ENCODE assay signal across 27 cellular contexts in the genomic region with DNA sequence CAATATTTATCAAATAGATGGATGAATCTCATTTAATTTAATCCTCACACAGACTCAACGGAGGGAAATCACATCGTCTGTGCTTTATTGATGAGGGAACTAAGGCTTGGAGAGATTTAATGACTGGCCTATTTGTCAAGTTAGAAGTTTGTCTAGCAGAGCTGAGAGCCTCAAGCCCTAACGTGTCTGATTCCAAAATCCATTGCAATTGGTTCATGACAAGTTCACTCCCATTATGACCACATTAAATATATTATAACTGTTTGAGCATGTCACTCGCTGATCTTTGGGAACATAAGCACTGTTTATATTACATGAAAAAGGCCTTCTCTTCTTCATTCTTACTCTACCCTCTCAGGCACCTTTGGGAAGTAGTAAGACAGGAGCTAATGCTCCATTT.
DNase-seq lines count a peak whose midpoint lies in the region; ATAC-seq and TF ChIP-seq lines count a peak whose summit lies in the region.
"Had no signal": no experiment of that assay in that cellular context is flagged by ENCODE, and none has a peak within 500 bp of the region (broad histone marks: within the 10 kb centered on the region; RNA-seq: fewer than 3 reads in every experiment).

No MANE protein-coding gene starts in this region.

- H3K27me3 Mint-ChIP-seq in stimulated activated memory B cell treated with anti-CD40 and anti-IgM and Interleukin-4, amounts not matched to agents 10 μg/mL and 1 μg/mL and 100 μg/mL, for 72 hours: no peaks in the 10 kb centered on the region
- H3K27me3 Mint-ChIP-seq in activated CD8-positive, alpha-beta T cell treated with anti-CD3 and anti-CD28 coated beads, Interleukin-2, amount 10 ng/mL, durations not matched to agents 7 days and 5 days (ENCODE audit: low read depth): peaks cover 57% of the 10 kb centered on the region

- peaks cover 60% of the 10 kb centered on the region for H3K4me1 Mint-ChIP-seq in stimulated activated memory B cell treated with anti-CD40 and anti-IgM and Interleukin-4, amounts not matched to agents 10 μg/mL and 1 μg/mL and 100 μg/mL, for 72 hours
- peaks cover 10% of the 10 kb centered on the region for H3K4me1 Mint-ChIP-seq in activated CD8-positive, alpha-beta T cell treated with anti-CD3 and anti-CD28 coated beads, Interleukin-2, amount 10 ng/mL, durations not matched to agents 7 days and 5 days (ENCODE audit: low read depth)

- H3K36me3 Mint-ChIP-seq in stimulated activated memory B cell treated with anti-CD40 and anti-IgM and Interleukin-4, amounts not matched to agents 10 μg/mL and 1 μg/mL and 100 μg/mL, for 72 hours: no peaks in the 10 kb centered on the region
- H3K36me3 Mint-ChIP-seq in activated CD8-positive, alpha-beta T cell treated with anti-CD3 and anti-CD28 coated beads, Interleukin-2, amount 10 ng/mL, durations not matched to agents 7 days and 5 days (ENCODE audit: low read depth): no peaks in the 10 kb centered on the region

- H3K27me3 ChIP-seq in HL-60 (ENCODE audit: insufficient read depth, poor library complexity, severe bottlenecking): no peaks in the 10 kb centered on the region
- H3K27me3 ChIP-seq: SJSA1 had no signal

- no peak overlapping the region for H3K4me3 ChIP-seq in HL-60 (replicated peaks; ENCODE audit: insufficient read depth, low read length)
- H3K4me3 ChIP-seq: K562, SJSA1 had no signal

- H3K4me3 Mint-ChIP-seq in stimulated activated memory B cell treated with anti-CD40 and anti-IgM and Interleukin-4, amounts not matched to agents 10 μg/mL and 1 μg/mL and 100 μg/mL, for 72 hours: no peak overlapping the region
- H3K4me3 Mint-ChIP-seq in activated CD8-positive, alpha-beta T cell treated with anti-CD3 and anti-CD28 coated beads, Interleukin-2, amount 10 ng/mL, durations not matched to agents 7 days and 5 days: no peak overlapping the region
- H3K4me3 Mint-ChIP-seq: CD14-positive monocyte had no signal

- H3K27ac ChIP-seq in HL-60 (replicated peaks) (peak overlapping the region; percentile 96; the same call in 1 of the 2 replicates), caudate nucleus (ENCODE audit: low read depth, low read length) (peak overlapping the region; percentile 19)
- H3K27ac ChIP-seq: SJSA1 had no signal

- H3K9me3 Mint-ChIP-seq in stimulated activated memory B cell treated with anti-CD40 and anti-IgM and Interleukin-4, amounts not matched to agents 10 μg/mL and 1 μg/mL and 100 μg/mL, for 72 hours: no peaks in the 10 kb centered on the region
- no peaks in the 10 kb centered on the region for H3K9me3 Mint-ChIP-seq in activated CD8-positive, alpha-beta T cell treated with anti-CD3 and anti-CD28 coated beads, Interleukin-2, amount 10 ng/mL, durations not matched to agents 7 days and 5 days (ENCODE audit: insufficient read depth)

- TF ChIP-seq CTCF in HL-60 (IDR thresholded peaks at IDR 0.05; ENCODE audit: insufficient read depth, low read length): no peak

- peak; percentile 20 for ATAC-seq in esophagus mucosa
- ATAC-seq in stimulated activated memory B cell treated with anti-CD40 and anti-IgM and Interleukin-4, amounts not matched to agents 10 μg/mL and 1 μg/mL and 100 μg/mL, for 72 hours: no peak
- no peak for ATAC-seq in HG03378 (IDR thresholded peaks at IDR 0.05; ENCODE audit: unreplicated experiment)
- no peak for ATAC-seq in activated CD8-positive, alpha-beta T cell treated with anti-CD3 and anti-CD28 coated beads, Interleukin-2, amount 10 ng/mL, durations not matched to agents 7 days and 5 days
- ATAC-seq: HCT116, HepG2, K562, PC-3, Right ventricle myocardium inferior had no signal

- DNase-seq in HL-60 (ENCODE audit: low read depth in 1 of 2, low spot score in 1 of 2) (no peak), caudate nucleus (lab: John Stamatoyannopoulos, UW) (no peak), HK-2 (ENCODE audit: unreplicated experiment) (no peak)
- no peak for DNase-seq in activated CD8-positive, alpha-beta T cell treated with anti-CD3 and anti-CD28 coated beads, Interleukin-2, amount 10 ng/mL, durations not matched to agents 7 days and 5 days
- DNase-seq: BE2C, Calu3, DMS79 treated with DMSO at 0.1 percent for 48 hours, GF-D8, Kasumi-1, MV-4-11, NCI-H1105 treated with DMSO at 0.1 percent for 48 hours, NCI-H146, NCI-H1930, NCI-H2107, NCI-H446, NCI-H524 treated with DMSO at 0.1 percent for 48 hours, NCI-H774, PC-3 had no signal

- peak overlapping the region; percentile 9 for H3K27ac Mint-ChIP-seq in stimulated activated memory B cell treated with anti-CD40 and anti-IgM and Interleukin-4, amounts not matched to agents 10 μg/mL and 1 μg/mL and 100 μg/mL, for 72 hours
- no peak overlapping the region for H3K27ac Mint-ChIP-seq in activated CD8-positive, alpha-beta T cell treated with anti-CD3 and anti-CD28 coated beads, Interleukin-2, amount 10 ng/mL, durations not matched to agents 7 days and 5 days

- POLR2A ChIA-PET in activated CD8-positive, alpha-beta T cell treated with anti-CD3 and anti-CD28 coated beads, Interleukin-2, amount 10 ng/mL, durations not matched to agents 7 days and 5 days (lab: Charles Lee): interaction anchor here (0.6 kb wide), 1 partner anchor 67 kb away, joined by 3 read pairs; no protein-coding TSS in a partner anchor

- CTCF ChIA-PET in activated CD8-positive, alpha-beta T cell treated with anti-CD3 and anti-CD28 coated beads, Interleukin-2, amount 10 ng/mL, durations not matched to agents 7 days and 5 days (lab: Charles Lee): interaction anchor here (1.0 to 1.5 kb wide), 2 partner anchors 339 to 367 kb away, joined by 4 read pairs; partner anchors contain the start of gene NSFL1C
